In genomic region chr12:95830335-95831089, GRCh38 we compare ENCODE assay signal across 26 cellular contexts. TPM values are rescaled to one million over a fixed set of nuclear protein-coding genes. Genes with fewer than 3 reads are reported as not detected.
"Had no signal": no experiment of that assay in that cellular context is flagged by ENCODE, and none has a peak within 500 bp of the region (broad histone marks: within the 10 kb centered on the region; RNA-seq: fewer than 3 reads in every experiment).

No MANE protein-coding gene starts in this region.

- H3K4me3 Mint-ChIP-seq: activated B cell treated with CpG ODN at 0.5 μM for 24 hours; activated CD4-positive, alpha-beta memory T cell treated with anti-CD3 and anti-CD28 coated beads, Interleukin-2, amount 10 ng/mL, durations not matched to agents 7 days and 5 days; activated naive CD4-positive, alpha-beta T cell treated with anti-CD3 and anti-CD28 coated beads, Interleukin-2, amount 10 ng/mL, durations not matched to agents 7 days and 5 days; immature natural killer cell; mesothelial cell of epicardium; natural killer cell; stimulated activated memory B cell treated with anti-CD40 and anti-IgM and Interleukin-4, amounts not matched to agents 10 μg/mL and 1 μg/mL and 100 μg/mL, for 72 hours; type B pancreatic cell had no signal

- H3K27me3 ChIP-seq: ascending aorta, brain microvascular endothelial cell had no signal

- FAIRE-seq: small intestine had no signal

- H3K27ac Mint-ChIP-seq: activated B cell treated with CpG ODN at 0.5 μM for 24 hours; activated CD4-positive, alpha-beta memory T cell treated with anti-CD3 and anti-CD28 coated beads, Interleukin-2, amount 10 ng/mL, durations not matched to agents 7 days and 5 days; activated naive CD4-positive, alpha-beta T cell treated with anti-CD3 and anti-CD28 coated beads, Interleukin-2, amount 10 ng/mL, durations not matched to agents 7 days and 5 days; immature natural killer cell; mesothelial cell of epicardium; natural killer cell; stimulated activated memory B cell treated with anti-CD40 and anti-IgM and Interleukin-4, amounts not matched to agents 10 μg/mL and 1 μg/mL and 100 μg/mL, for 72 hours; type B pancreatic cell had no signal

- H3K36me3 ChIP-seq: ascending aorta, brain microvascular endothelial cell, left ventricle myocardium inferior, thoracic aorta had no signal

- H3K4me3 ChIP-seq: ascending aorta, left ventricle myocardium inferior, thoracic aorta had no signal

- H3K4me1 Mint-ChIP-seq: activated B cell treated with CpG ODN at 0.5 μM for 24 hours; activated naive CD4-positive, alpha-beta T cell treated with anti-CD3 and anti-CD28 coated beads, Interleukin-2, amount 10 ng/mL, durations not matched to agents 7 days and 5 days; immature natural killer cell; mesothelial cell of epicardium; natural killer cell; stimulated activated memory B cell treated with anti-CD40 and anti-IgM and Interleukin-4, amounts not matched to agents 10 μg/mL and 1 μg/mL and 100 μg/mL, for 72 hours had no signal

- DNase-seq: activated B cell treated with CpG ODN at 0.5 μM for 24 hours; activated CD4-positive, alpha-beta memory T cell treated with anti-CD3 and anti-CD28 coated beads, Interleukin-2, amount 10 ng/mL, durations not matched to agents 7 days and 5 days; activated CD4-positive, alpha-beta T cell treated with anti-CD3 and anti-CD28 coated beads for 48 hours; activated effector memory CD4-positive, alpha-beta T cell treated with Interleukin-2 at 50 U/mL for 16 hours; activated naive CD4-positive, alpha-beta T cell treated with anti-CD3 and anti-CD28 coated beads, Interleukin-2, amount 10 ng/mL, durations not matched to agents 7 days and 5 days; brain microvascular endothelial cell; central memory CD4-positive, alpha-beta T cell; dermis blood vessel endothelial cell; effector CD8-positive, alpha-beta T cell; erythroblast; foreskin fibroblast; immature natural killer cell; kidney glomerular epithelial cell; left ventricle myocardium inferior; mammary epithelial cell; natural killer cell; small intestine; stimulated activated CD4-positive, alpha-beta T cell treated with anti-CD3 and anti-CD28 coated beads, Interleukin-2, amount 100 ng/mL, for 24 hours; T-helper 9 cell had no signal

- ATAC-seq: natural killer cell; sciatic nerve; stimulated activated memory B cell treated with anti-CD40 and anti-IgM and Interleukin-4, amounts not matched to agents 10 μg/mL and 1 μg/mL and 100 μg/mL, for 72 hours had no signal

- H3K9me3 Mint-ChIP-seq: activated B cell treated with CpG ODN at 0.5 μM for 24 hours; activated CD4-positive, alpha-beta memory T cell treated with anti-CD3 and anti-CD28 coated beads, Interleukin-2, amount 10 ng/mL, durations not matched to agents 7 days and 5 days; activated naive CD4-positive, alpha-beta T cell treated with anti-CD3 and anti-CD28 coated beads, Interleukin-2, amount 10 ng/mL, durations not matched to agents 7 days and 5 days; immature natural killer cell; mesothelial cell of epicardium; natural killer cell; stimulated activated memory B cell treated with anti-CD40 and anti-IgM and Interleukin-4, amounts not matched to agents 10 μg/mL and 1 μg/mL and 100 μg/mL, for 72 hours; type B pancreatic cell had no signal

RNA-seq across cellular contexts. Expression of gene SNRPF, which starts 28.2 kb away (rescaled TPM):
- total RNA-seq: ascending aorta had no signal

RNA-seq across cellular contexts. Expression of gene NTN4, which starts 39.9 kb away (rescaled TPM):
- total RNA-seq: T-helper 1 cell treated with Interleukin-12 subunit alpha and Interleukin-12 subunit beta and Interleukin-4 antibody, amounts not matched to agents 30 ng/mL and 1 ng/mL, for 36 hours had no signal
